2 cellular contexts compared by ENCODE assay signal in the genomic region with DNA sequence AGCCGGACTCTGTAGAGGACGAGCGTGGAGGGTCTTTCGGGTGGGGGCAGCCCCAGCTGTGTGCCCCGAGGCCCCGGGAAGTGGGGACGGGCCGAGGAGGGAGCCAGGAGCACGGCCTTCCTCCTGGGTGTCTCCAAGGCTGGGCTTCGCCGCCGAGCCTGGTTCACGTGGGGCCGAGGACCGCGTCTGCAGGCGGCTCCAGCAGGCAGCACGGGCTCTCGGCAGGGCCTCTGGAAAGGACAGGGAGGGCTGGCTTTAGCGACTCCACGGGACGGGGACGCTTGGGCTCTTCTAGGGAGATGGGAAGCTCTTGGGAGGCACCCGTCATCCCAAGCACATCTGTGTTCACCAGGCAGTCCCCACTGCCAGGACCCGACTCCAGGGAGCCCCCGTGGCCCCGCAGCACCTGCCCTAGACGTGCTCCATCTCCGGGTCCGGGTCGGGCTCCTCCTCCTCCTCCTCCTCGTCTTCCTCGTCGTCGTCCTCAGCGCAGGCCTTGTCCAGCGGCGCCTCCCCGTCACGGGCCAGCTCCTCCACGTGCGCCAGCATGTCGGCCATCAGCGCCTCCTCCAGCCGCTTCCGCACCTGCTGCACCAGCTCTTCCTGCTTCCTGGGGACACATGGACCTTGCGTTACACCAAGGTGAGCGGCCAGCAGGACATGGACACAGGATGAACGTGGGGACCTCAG.
TF ChIP-seq lines count a peak whose summit lies in the region.

No MANE protein-coding gene starts in this region.

TF ChIP-seq in K562, 482 proteins besides CTCF, POLR2A, EP300 and RAD21:
- TF ChIP-seq POLR2G (IDR thresholded peaks at IDR 0.05; ENCODE audit: low read depth, low read length) (peak; percentile 10), ZNF263 (CRISPR knock-in tag; IDR thresholded peaks at IDR 0.05; ENCODE audit: borderline replicate concordance) (0 out of 2 replicates have a peak, but pooled peaks have one; percentile 5)
- TF ChIP-seq, protein P1, sequence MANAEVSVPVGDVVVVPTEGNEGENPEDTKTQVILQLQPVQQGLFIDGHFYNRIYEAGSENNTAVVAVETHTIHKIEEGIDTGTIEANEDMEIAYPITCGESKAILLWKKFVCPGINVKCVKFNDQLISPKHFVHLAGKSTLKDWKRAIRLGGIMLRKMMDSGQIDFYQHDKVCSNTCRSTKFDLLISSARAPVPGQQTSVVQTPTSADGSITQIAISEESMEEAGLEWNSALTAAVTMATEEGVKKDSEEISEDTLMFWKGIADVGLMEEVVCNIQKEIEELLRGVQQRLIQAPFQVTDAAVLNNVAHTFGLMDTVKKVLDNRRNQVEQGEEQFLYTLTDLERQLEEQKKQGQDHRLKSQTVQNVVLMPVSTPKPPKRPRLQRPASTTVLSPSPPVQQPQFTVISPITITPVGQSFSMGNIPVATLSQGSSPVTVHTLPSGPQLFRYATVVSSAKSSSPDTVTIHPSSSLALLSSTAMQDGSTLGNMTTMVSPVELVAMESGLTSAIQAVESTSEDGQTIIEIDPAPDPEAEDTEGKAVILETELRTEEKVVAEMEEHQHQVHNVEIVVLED (CRISPR knock-in tag; IDR thresholded peaks at IDR 0.05): no peak
- TF ChIP-seq, protein P2, sequence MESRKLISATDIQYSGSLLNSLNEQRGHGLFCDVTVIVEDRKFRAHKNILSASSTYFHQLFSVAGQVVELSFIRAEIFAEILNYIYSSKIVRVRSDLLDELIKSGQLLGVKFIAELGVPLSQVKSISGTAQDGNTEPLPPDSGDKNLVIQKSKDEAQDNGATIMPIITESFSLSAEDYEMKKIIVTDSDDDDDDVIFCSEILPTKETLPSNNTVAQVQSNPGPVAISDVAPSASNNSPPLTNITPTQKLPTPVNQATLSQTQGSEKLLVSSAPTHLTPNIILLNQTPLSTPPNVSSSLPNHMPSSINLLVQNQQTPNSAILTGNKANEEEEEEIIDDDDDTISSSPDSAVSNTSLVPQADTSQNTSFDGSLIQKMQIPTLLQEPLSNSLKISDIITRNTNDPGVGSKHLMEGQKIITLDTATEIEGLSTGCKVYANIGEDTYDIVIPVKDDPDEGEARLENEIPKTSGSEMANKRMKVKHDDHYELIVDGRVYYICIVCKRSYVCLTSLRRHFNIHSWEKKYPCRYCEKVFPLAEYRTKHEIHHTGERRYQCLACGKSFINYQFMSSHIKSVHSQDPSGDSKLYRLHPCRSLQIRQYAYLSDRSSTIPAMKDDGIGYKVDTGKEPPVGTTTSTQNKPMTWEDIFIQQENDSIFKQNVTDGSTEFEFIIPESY (CRISPR knock-in tag; IDR thresholded peaks at IDR 0.05): peak; percentile 80
- TF ChIP-seq, protein P3, sequence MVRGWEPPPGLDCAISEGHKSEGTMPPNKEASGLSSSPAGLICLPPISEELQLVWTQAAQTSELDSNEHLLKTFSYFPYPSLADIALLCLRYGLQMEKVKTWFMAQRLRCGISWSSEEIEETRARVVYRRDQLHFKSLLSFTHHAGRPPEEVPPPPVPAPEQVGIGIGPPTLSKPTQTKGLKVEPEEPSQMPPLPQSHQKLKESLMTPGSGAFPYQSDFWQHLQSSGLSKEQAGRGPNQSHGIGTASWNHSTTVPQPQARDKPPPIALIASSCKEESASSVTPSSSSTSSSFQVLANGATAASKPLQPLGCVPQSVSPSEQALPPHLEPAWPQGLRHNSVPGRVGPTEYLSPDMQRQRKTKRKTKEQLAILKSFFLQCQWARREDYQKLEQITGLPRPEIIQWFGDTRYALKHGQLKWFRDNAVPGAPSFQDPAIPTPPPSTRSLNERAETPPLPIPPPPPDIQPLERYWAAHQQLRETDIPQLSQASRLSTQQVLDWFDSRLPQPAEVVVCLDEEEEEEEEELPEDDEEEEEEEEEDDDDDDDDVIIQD (CRISPR knock-in tag; IDR thresholded peaks at IDR 0.05): no peak
TF ChIP-seq in K562: peak in this region for 3.

TF ChIP-seq in WTC11, 78 proteins besides CTCF, POLR2A, EP300 and RAD21:
- no peak for TF ChIP-seq RELA (CRISPR knock-in tag; IDR thresholded peaks at IDR 0.05; ENCODE audit: borderline replicate concordance)
